In genomic region chr19:18647371-18647767, GRCh38 we compare ENCODE assay signal across 1 cellular context.
TF ChIP-seq lines count a peak whose summit lies in the region.

No MANE protein-coding gene starts in this region.

TF ChIP-seq in K562, 482 proteins besides CTCF, POLR2A, EP300 and RAD21 (continued from another document and continues in another):
- TF ChIP-seq ZNF318 (IDR thresholded peaks at IDR 0.05; ENCODE audit: borderline replicate concordance in 1 of 2, low read depth in 1 of 2) (0 out of 4 replicates have a peak, but pooled peaks of 1 of the 2 experiments have one; percentile 26), STAT6 (CRISPR knock-in tag; IDR thresholded peaks at IDR 0.05) (no peak), CBFA2T2 (conservative IDR thresholded peaks at IDR 0.05) (no peak), NR2F6 (CRISPR knock-in tag; IDR thresholded peaks at IDR 0.05) (no peak), PHF8 (IDR thresholded peaks at IDR 0.05; ENCODE audit: borderline replicate concordance, low read length) (no peak), SMARCA4 (IDR thresholded peaks at IDR 0.05) (0 out of 2 replicates have a peak, but pooled peaks have one; percentile 24), RBM14 (IDR thresholded peaks at IDR 0.05; ENCODE audit: borderline replicate concordance, insufficient read depth, low read depth, low read length) (no peak), NONO (IDR thresholded peaks at IDR 0.05; ENCODE audit: low read depth in 2 of 2, low read length in 1 of 2) (no peak), FOXO4 (CRISPR knock-in tag; IDR thresholded peaks at IDR 0.05) (no peak), ZNF699 (CRISPR knock-in tag; IDR thresholded peaks at IDR 0.05; ENCODE audit: insufficient replicate concordance) (no peak), FOXM1 (IDR thresholded peaks at IDR 0.05; ENCODE audit: low read depth) (no peak), FOXM1 (CRISPR knock-in tag; IDR thresholded peaks at IDR 0.05; ENCODE audit: low read depth) (no peak), DIDO1 (tag; IDR thresholded peaks at IDR 0.05; ENCODE audit: low read depth) (no peak), HDAC6 (IDR thresholded peaks at IDR 0.05; ENCODE audit: low read depth, low read length) (no peak), CCNT2 (IDR thresholded peaks at IDR 0.05; ENCODE audit: borderline replicate concordance, extremely low read depth, insufficient read length, low read depth, low read length) (no peak), MED1 (CRISPR knock-in tag; IDR thresholded peaks at IDR 0.05; ENCODE audit: borderline replicate concordance) (no peak), ZNF511 (CRISPR knock-in tag; IDR thresholded peaks at IDR 0.05) (no peak), CREM (IDR thresholded peaks at IDR 0.05; ENCODE audit: low read depth) (no peak), FOXA1 (IDR thresholded peaks at IDR 0.05; ENCODE audit: borderline replicate concordance) (no peak), MNT (conservative IDR thresholded peaks at IDR 0.05) (no peak), GMEB1 (CRISPR knock-in tag; IDR thresholded peaks at IDR 0.05) (no peak), HDAC1 (IDR thresholded peaks at IDR 0.05) (peak in 1 of 2 experiments; percentile 54; a peak in 2 of 4 replicates), SAFB2 (IDR thresholded peaks at IDR 0.05; ENCODE audit: borderline replicate concordance, low read depth, low read length, severe bottlenecking) (no peak), EZH2 (IDR thresholded peaks at IDR 0.05; ENCODE audit: borderline replicate concordance, low read depth, low read length) (no peak), RBFOX2 (IDR thresholded peaks at IDR 0.05; ENCODE audit: low read depth, low read length) (no peak), CBFB (CRISPR knock-in tag; IDR thresholded peaks at IDR 0.05) (no peak), NFE2 (IDR thresholded peaks at IDR 0.05; ENCODE audit: low read depth) (no peak), ZNF277 (CRISPR knock-in tag; IDR thresholded peaks at IDR 0.05; ENCODE audit: borderline replicate concordance) (no peak), ZNF384 (IDR thresholded peaks at IDR 0.05; ENCODE audit: low read depth, low read length) (no peak), TRIM24 (IDR thresholded peaks at IDR 0.05) (no peak), CBFA2T3 (IDR thresholded peaks at IDR 0.05) (peak; percentile 39; the same call in 1 of the 2 replicates), HBP1 (CRISPR knock-in tag; IDR thresholded peaks at IDR 0.05) (peak; percentile 90), LARP7 (IDR thresholded peaks at IDR 0.05) (no peak), ZNF263 (CRISPR knock-in tag; IDR thresholded peaks at IDR 0.05; ENCODE audit: borderline replicate concordance) (peak; percentile 71), ELF4 (CRISPR knock-in tag; IDR thresholded peaks at IDR 0.05) (0 out of 2 replicates have a peak, but pooled peaks have one; percentile 54), ZNF232 (CRISPR knock-in tag; IDR thresholded peaks at IDR 0.05) (no peak), PTTG1 (tag; IDR thresholded peaks at IDR 0.05; ENCODE audit: low read depth) (no peak), ARID3B (CRISPR knock-in tag; IDR thresholded peaks at IDR 0.05; ENCODE audit: borderline replicate concordance) (no peak), HDAC3 (IDR thresholded peaks at IDR 0.05; ENCODE audit: borderline replicate concordance, partially characterized antibody) (no peak), CREB1 (IDR thresholded peaks at IDR 0.05) (no peak), CREB1 (CRISPR knock-in tag; IDR thresholded peaks at IDR 0.05) (no peak), ARID1B (IDR thresholded peaks at IDR 0.05) (peak; percentile 45; the same call in 1 of the 2 replicates)
